In the genomic region with DNA sequence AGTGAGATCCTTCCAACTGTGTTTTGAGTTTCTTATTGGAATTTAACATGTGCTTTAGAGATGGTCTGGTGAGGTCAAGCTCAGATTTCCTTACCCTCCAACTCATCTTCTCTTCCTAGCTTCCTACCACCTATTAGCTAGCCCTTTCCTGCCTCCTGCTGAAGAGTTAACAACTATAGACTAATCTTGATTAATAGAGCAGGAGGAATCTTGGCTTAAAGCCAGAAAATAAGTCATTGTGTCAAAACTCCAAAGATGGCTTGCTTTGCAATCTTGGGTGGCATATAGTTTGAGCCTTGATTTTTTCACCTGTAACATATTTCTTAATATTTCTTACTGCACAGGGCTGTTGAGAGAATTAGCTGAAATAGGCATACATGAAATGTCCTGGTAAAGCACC, we compare ENCODE assay signal across 18 cellular contexts. TPM values are rescaled to one million over a fixed set of nuclear protein-coding genes. Genes with fewer than 3 reads are reported as not detected.
"Had no signal": no experiment of that assay in that cellular context is flagged by ENCODE, and none has a peak within 500 bp of the region (broad histone marks: within the 10 kb centered on the region; RNA-seq: fewer than 3 reads in every experiment).

No MANE protein-coding gene starts in this region.

- H3K9me3 ChIP-seq: suprapubic skin had no signal

- ATAC-seq: heart right ventricle; left ventricle myocardium superior; psoas muscle; stimulated activated naive CD8-positive, alpha-beta T cell treated with anti-CD3 and anti-CD28 coated beads, Interleukin-15, Interleukin-2, amounts not matched to agents 100 U/mL and 50 U/mL, for 24 hours had no signal

- DNase-seq: activated CD4-positive, alpha-beta memory T cell treated with anti-CD3 and anti-CD28 coated beads for 36 hours; activated CD4-positive, alpha-beta T cell treated with anti-CD3 and anti-CD28 coated beads for 1 hour; activated gamma-delta T cell; activated naive CD8-positive, alpha-beta T cell treated with anti-CD3 and anti-CD28 coated beads for 36 hours; activated T-cell treated with anti-CD3 and anti-CD28 coated beads, Interleukin-2, amount 50 U/mL, for 48 hours; brain microvascular endothelial cell; heart right ventricle; islet precursor cell; left ventricle myocardium superior; nephron progenitor cell; psoas muscle; sigmoid colon; stimulated activated CD4-positive, alpha-beta T cell treated with anti-CD3 and anti-CD28 coated beads, Interleukin-2, amount 100 ng/mL, for 24 hours; stimulated activated naive CD8-positive, alpha-beta T cell treated with anti-CD3 and anti-CD28 coated beads, Interleukin-15, Interleukin-2, amounts not matched to agents 100 U/mL and 50 U/mL, for 24 hours; T-helper 9 cell had no signal

- H3K27me3 ChIP-seq: brain microvascular endothelial cell, heart right ventricle, sigmoid colon, suprapubic skin had no signal

- H3K4me1 ChIP-seq: psoas muscle, sigmoid colon, suprapubic skin had no signal

- H3K36me3 ChIP-seq: brain microvascular endothelial cell, heart right ventricle, sigmoid colon, suprapubic skin had no signal

- FAIRE-seq: frontal cortex had no signal

- H3K4me3 ChIP-seq: heart right ventricle, psoas muscle, sigmoid colon, suprapubic skin had no signal

- H3K27ac ChIP-seq: brain microvascular endothelial cell, heart right ventricle, psoas muscle, sigmoid colon, suprapubic skin had no signal

RNA-seq across cellular contexts. Expression of a gene that starts 27.3 kb away (rescaled TPM):
- total RNA-seq: activated CD4-positive, alpha-beta memory T cell treated with anti-CD3 and anti-CD28 coated beads for 36 hours; activated naive CD8-positive, alpha-beta T cell treated with anti-CD3 and anti-CD28 coated beads for 36 hours; heart right ventricle; left ventricle myocardium superior; mesenteric fat pad; psoas muscle had no signal
